21 cellular contexts compared by ENCODE assay signal in the genomic region with DNA sequence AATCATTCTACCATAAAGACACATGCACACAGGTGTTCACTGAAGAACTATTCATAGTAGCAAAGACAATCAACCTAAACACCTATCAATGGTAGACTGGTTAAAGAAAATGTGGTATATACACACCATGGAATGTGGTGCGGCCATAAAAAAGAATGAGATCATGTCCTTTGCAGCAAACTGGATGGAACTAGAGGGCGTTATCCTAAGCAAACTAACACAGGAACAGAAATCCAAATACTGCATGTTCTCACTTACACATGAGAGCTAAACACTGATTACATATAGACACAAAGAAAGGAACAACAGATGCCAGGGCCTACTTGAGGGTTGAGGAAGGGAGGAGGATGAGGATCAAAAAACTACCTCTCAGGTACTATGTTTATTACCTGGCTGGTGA.
A peak's percentile ranks its signal among the peaks of the same experiment; 100 is the strongest.
DNase-seq lines count a peak whose midpoint lies in the region; ATAC-seq and TF ChIP-seq lines count a peak whose summit lies in the region.
"Had no signal": no experiment of that assay in that cellular context is flagged by ENCODE, and none has a peak within 500 bp of the region (broad histone marks: within the 10 kb centered on the region; RNA-seq: fewer than 3 reads in every experiment).

No MANE protein-coding gene starts in this region.

- POLR2A ChIA-PET in HEK293T (lab: Yijun Ruan, JAX), result no interaction called here

- no peaks in the 10 kb centered on the region for H3K36me3 ChIP-seq in mucosa of descending colon (ENCODE audit: low read depth)
- H3K36me3 ChIP-seq: BLaER1 had no signal

- H3K36me3 Mint-ChIP-seq in T-helper 17 cell (ENCODE audit: low read depth), result no peaks in the 10 kb centered on the region
- H3K36me3 Mint-ChIP-seq in activated CD8-positive, alpha-beta memory T cell treated with anti-CD3 and anti-CD28 coated beads, Interleukin-2, amount 10 ng/mL, durations not matched to agents 7 days and 5 days, result no peaks in the 10 kb centered on the region
- H3K36me3 Mint-ChIP-seq: CD14-positive monocyte; CD4-positive, alpha-beta memory T cell had no signal

- H3K4me1 ChIP-seq in mucosa of descending colon (ENCODE audit: low read depth), result no peaks in the 10 kb centered on the region
- H3K4me1 ChIP-seq: BLaER1 had no signal

- peaks cover 17% of the 10 kb centered on the region for H3K27me3 Mint-ChIP-seq in T-helper 17 cell
- H3K27me3 Mint-ChIP-seq in activated CD8-positive, alpha-beta memory T cell treated with anti-CD3 and anti-CD28 coated beads, Interleukin-2, amount 10 ng/mL, durations not matched to agents 7 days and 5 days, result peaks cover 2% of the 10 kb centered on the region
- H3K27me3 Mint-ChIP-seq: IgD-negative memory B cell had no signal

- peak; percentile 29 for DNase-seq in NCI-H2171 treated with DMSO at 0.1 percent for 48 hours (lab: John Stamatoyannopoulos, UW)
- DNase-seq in NCI-H2171 (lab: John Stamatoyannopoulos, UW), result no peak
- peak; percentile 89 for DNase-seq in DMS53 (lab: John Stamatoyannopoulos, UW)
- peak; percentile 63 for DNase-seq in NCI-H2029 treated with DMSO at 0.1 percent for 48 hours (lab: John Stamatoyannopoulos, UW)
- no peak for DNase-seq in mucosa of descending colon
- DNase-seq in T-helper 17 cell, result no peak
- DNase-seq in HEK293T (ENCODE audit: extremely low spot score), result no peak
- no peak for DNase-seq in activated CD8-positive, alpha-beta memory T cell treated with anti-CD3 and anti-CD28 coated beads, Interleukin-2, amount 10 ng/mL, durations not matched to agents 7 days and 5 days
- DNase-seq: 8988T; Calu3; CD4-positive, alpha-beta memory T cell; DND-41; EL; HCEC 1CT; KBM-7 had no signal

- H3K4me3 Mint-ChIP-seq in T-helper 17 cell, result no peak overlapping the region
- no peak overlapping the region for H3K4me3 Mint-ChIP-seq in activated CD8-positive, alpha-beta memory T cell treated with anti-CD3 and anti-CD28 coated beads, Interleukin-2, amount 10 ng/mL, durations not matched to agents 7 days and 5 days
- H3K4me3 Mint-ChIP-seq: CD14-positive monocyte; CD4-positive, alpha-beta memory T cell; GM23338; IgD-negative memory B cell had no signal

- no peak for TF ChIP-seq CTCF in mucosa of descending colon (IDR thresholded peaks at IDR 0.05)

- H3K4me3 ChIP-seq in mucosa of descending colon, result no peak overlapping the region
- H3K4me3 ChIP-seq: BLaER1, GM12878, GM23338 had no signal

- CTCF ChIA-PET in HEK293T (lab: Yijun Ruan, JAX), result no interaction called here
- CTCF ChIA-PET in activated CD8-positive, alpha-beta memory T cell treated with anti-CD3 and anti-CD28 coated beads, Interleukin-2, amount 10 ng/mL, durations not matched to agents 7 days and 5 days (lab: Charles Lee), result no interaction called here

- H3K9me3 ChIP-seq in mucosa of descending colon (no peaks in the 10 kb centered on the region), T-helper 17 cell (ENCODE audit: control insufficient read depth, low read length, poor library complexity, severe bottlenecking) (no peaks in the 10 kb centered on the region)
- H3K9me3 ChIP-seq: BLaER1 had no signal

- intact Hi-C loops in mucosa of descending colon (cut with DNase I, micrococcal nuclease), result no loop called here

- no peaks in the 10 kb centered on the region for H3K9me3 Mint-ChIP-seq in activated CD8-positive, alpha-beta memory T cell treated with anti-CD3 and anti-CD28 coated beads, Interleukin-2, amount 10 ng/mL, durations not matched to agents 7 days and 5 days (ENCODE audit: low read depth)
- H3K9me3 Mint-ChIP-seq: GM23338 had no signal

- no peak overlapping the region for H3K27ac Mint-ChIP-seq in T-helper 17 cell
- H3K27ac Mint-ChIP-seq in activated CD8-positive, alpha-beta memory T cell treated with anti-CD3 and anti-CD28 coated beads, Interleukin-2, amount 10 ng/mL, durations not matched to agents 7 days and 5 days, result no peak overlapping the region
- H3K27ac Mint-ChIP-seq: CD14-positive monocyte; CD4-positive, alpha-beta memory T cell; GM23338; IgD-negative memory B cell had no signal

- ATAC-seq in mucosa of descending colon, result peak; percentile 76
- ATAC-seq in T-helper 17 cell, result no peak
- no peak for ATAC-seq in activated CD8-positive, alpha-beta memory T cell treated with anti-CD3 and anti-CD28 coated beads, Interleukin-2, amount 10 ng/mL, durations not matched to agents 7 days and 5 days
- ATAC-seq: GM12878, GM23338, HepG2 had no signal

- no peaks in the 10 kb centered on the region for H3K4me1 Mint-ChIP-seq in T-helper 17 cell
- no peaks in the 10 kb centered on the region for H3K4me1 Mint-ChIP-seq in activated CD8-positive, alpha-beta memory T cell treated with anti-CD3 and anti-CD28 coated beads, Interleukin-2, amount 10 ng/mL, durations not matched to agents 7 days and 5 days
- H3K4me1 Mint-ChIP-seq: CD14-positive monocyte; CD4-positive, alpha-beta memory T cell had no signal

TF ChIP-seq in HEK293T, 16 proteins besides CTCF, POLR2A, EP300 and RAD21:
- no peak for TF ChIP-seq LEF1 (IDR thresholded peaks at IDR 0.05; ENCODE audit: borderline replicate concordance)
- no peak for TF ChIP-seq FOXA1 (IDR thresholded peaks at IDR 0.05)
- no peak for TF ChIP-seq SP1 (IDR thresholded peaks at IDR 0.05)
- TF ChIP-seq BHLHE40 (IDR thresholded peaks at IDR 0.05; ENCODE audit: borderline replicate concordance), result no peak
- no peak for TF ChIP-seq TARDBP (IDR thresholded peaks at IDR 0.05)
- TF ChIP-seq, protein P1, sequence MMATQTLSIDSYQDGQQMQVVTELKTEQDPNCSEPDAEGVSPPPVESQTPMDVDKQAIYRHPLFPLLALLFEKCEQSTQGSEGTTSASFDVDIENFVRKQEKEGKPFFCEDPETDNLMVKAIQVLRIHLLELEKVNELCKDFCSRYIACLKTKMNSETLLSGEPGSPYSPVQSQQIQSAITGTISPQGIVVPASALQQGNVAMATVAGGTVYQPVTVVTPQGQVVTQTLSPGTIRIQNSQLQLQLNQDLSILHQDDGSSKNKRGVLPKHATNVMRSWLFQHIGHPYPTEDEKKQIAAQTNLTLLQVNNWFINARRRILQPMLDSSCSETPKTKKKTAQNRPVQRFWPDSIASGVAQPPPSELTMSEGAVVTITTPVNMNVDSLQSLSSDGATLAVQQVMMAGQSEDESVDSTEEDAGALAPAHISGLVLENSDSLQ (IDR thresholded peaks at IDR 0.05), result no peak
- no peak for TF ChIP-seq ZNF384 (IDR thresholded peaks at IDR 0.05)
- no peak for TF ChIP-seq CTBP1 (IDR thresholded peaks at IDR 0.05; ENCODE audit: borderline replicate concordance)
- no peak for TF ChIP-seq SUZ12 (IDR thresholded peaks at IDR 0.05)
- no peak for TF ChIP-seq FOXM1 (IDR thresholded peaks at IDR 0.05; ENCODE audit: borderline replicate concordance)
- no peak for TF ChIP-seq FOXK2 (IDR thresholded peaks at IDR 0.05)
- TF ChIP-seq ELF4 (IDR thresholded peaks at IDR 0.05), result no peak
- no peak for TF ChIP-seq NFRKB (IDR thresholded peaks at IDR 0.05)
- TF ChIP-seq ARNT (IDR thresholded peaks at IDR 0.05), result no peak
- TF ChIP-seq HDGF (IDR thresholded peaks at IDR 0.05; ENCODE audit: borderline replicate concordance), result no peak
- no peak for TF ChIP-seq L3MBTL2 (conservative IDR thresholded peaks at IDR 0.05)

Comparison
In these comparisons a context has a peak if more than half of its experiments do, and no peak if none do; other contexts are left out.
1. DNase-seq: peak in NCI-H2171 treated with DMSO at 0.1 percent for 48 hours (single experiment), DMS53 (single experiment) and NCI-H2029 treated with DMSO at 0.1 percent for 48 hours (single experiment); none in NCI-H2171 (single experiment), mucosa of descending colon (0 of 3), T-helper 17 cell (0 of 3), HEK293T (single experiment) and activated CD8-positive, alpha-beta memory T cell treated with anti-CD3 and anti-CD28 coated beads, Interleukin-2, amount 10 ng/mL, durations not matched to agents 7 days and 5 days (single experiment).